In genomic region chr1:941027-941587, GRCh38 we compare ENCODE assay signal across 8 cellular contexts. TPM values are rescaled to one million over a fixed set of nuclear protein-coding genes. Genes with fewer than 3 reads are reported as not detected.
A peak's percentile ranks its signal among the peaks of the same experiment; 100 is the strongest.
DNase-seq lines count a peak whose midpoint lies in the region; ATAC-seq and TF ChIP-seq lines count a peak whose summit lies in the region.

No MANE protein-coding gene starts in this region.

- ATAC-seq in activated T-cell treated with anti-CD3 and anti-CD28 coated beads, Interleukin-2, amount 50 U/mL, for 72 hours (replicated peaks in 1 of 2) = peak; percentile 14 to 15

- no peak for TF ChIP-seq POLR2A in transverse colon (IDR thresholded peaks at IDR 0.05)

- in situ Hi-C loops in transverse colon (cut with MboI; ENCODE audit: low pct_ligation_motif_present in 1 of 4, low pct_unique_long_range_greater_than_20kb in 1 of 4, low sequenced_read_pairs in 3 of 4) = no loop called here

- no peaks in the 10 kb centered on the region for H3K9me3 Mint-ChIP-seq in activated T-cell treated with anti-CD3 and anti-CD28 coated beads, Interleukin-2, amount 50 U/mL, for 72 hours
- no peaks in the 10 kb centered on the region for H3K9me3 Mint-ChIP-seq in activated naive CD8-positive, alpha-beta T cell (ENCODE audit: low read depth)

- H3K9me3 ChIP-seq in liver (ENCODE audit: control insufficient read depth in 4 of 4, low read length in 3 of 4) (no peaks in the 10 kb centered on the region), transverse colon (no peaks in the 10 kb centered on the region)

- peak overlapping the region; percentile 77 to 83 for H3K4me3 Mint-ChIP-seq in activated T-cell treated with anti-CD3 and anti-CD28 coated beads, Interleukin-2, amount 50 U/mL, for 72 hours
- H3K4me3 Mint-ChIP-seq in activated naive CD8-positive, alpha-beta T cell = peak overlapping the region; percentile 77

- H3K27ac ChIP-seq in liver (ENCODE audit: low read depth in 1 of 2, low read length in 2 of 2) = peak overlapping the region; percentile 25 to 78
- peak overlapping the region; percentile 40 to 82 (median 70) for H3K27ac ChIP-seq in transverse colon

- H3K4me3 ChIP-seq in liver (ENCODE audit: low read depth in 1 of 3, low read length in 3 of 3) = peak overlapping the region in 1 of 3 donors; percentile 50
- peak overlapping the region in 2 of 4 donors; percentile 39 to 51 for H3K4me3 ChIP-seq in transverse colon

- H3K4me1 ChIP-seq in liver (ENCODE audit: control insufficient read depth in 4 of 4, insufficient read depth in 4 of 4, low read length in 3 of 4) = peaks cover 15 to 35% (median 21%) of the 10 kb centered on the region in 4 donors
- H3K4me1 ChIP-seq in transverse colon = peaks cover 23 to 41% (median 35%) of the 10 kb centered on the region in 4 donors

- no peak for TF ChIP-seq RAD21 in liver (IDR thresholded peaks at IDR 0.05)

- H3K36me3 Mint-ChIP-seq in activated T-cell treated with anti-CD3 and anti-CD28 coated beads, Interleukin-2, amount 50 U/mL, for 72 hours (ENCODE audit: insufficient read depth in 2 of 2) = peaks cover 0 to 2% of the 10 kb centered on the region in 2 donors
- H3K36me3 Mint-ChIP-seq in activated naive CD8-positive, alpha-beta T cell = no peaks in the 10 kb centered on the region

- H3K27ac Mint-ChIP-seq in activated T-cell treated with anti-CD3 and anti-CD28 coated beads, Interleukin-2, amount 50 U/mL, for 72 hours = no peak overlapping the region
- H3K27ac Mint-ChIP-seq in activated naive CD8-positive, alpha-beta T cell = no peak overlapping the region

- TF ChIP-seq EP300 in transverse colon (IDR thresholded peaks at IDR 0.05; ENCODE audit: low read depth) = no peak

- H3K27me3 ChIP-seq in liver (ENCODE audit: control insufficient read depth in 4 of 4, insufficient read depth in 4 of 4, low read length in 3 of 4) (peaks cover 0 to 2% (median 0%) of the 10 kb centered on the region in 4 donors), transverse colon (peaks cover 78% of the 10 kb centered on the region)

- intact Hi-C loops in transverse colon (cut with DNase I; ENCODE audit: low total_unique reads) = no loop called here

- H3K9ac ChIP-seq in liver (ENCODE audit: low read depth in 1 of 2, low read length in 2 of 2) = no peak overlapping the region

- H3K36me3 ChIP-seq in liver (ENCODE audit: control insufficient read depth in 4 of 4, insufficient read depth in 3 of 4, low read depth in 1 of 4, low read length in 3 of 4) (peaks cover 0 to 13% (median 3%) of the 10 kb centered on the region in 4 donors), transverse colon (peaks cover 0 to under 1% (median 0%) of the 10 kb centered on the region in 4 donors)

- TF ChIP-seq CTCF in liver (IDR thresholded peaks at IDR 0.05; ENCODE audit: low read depth, low read length, missing input control) (no peak), transverse colon (IDR thresholded peaks at IDR 0.05) (no peak)

- WGBS in liver = 5% methylated on average over 36 of the region's 36 CpGs
- WGBS in transverse colon (ENCODE audit: low coverage in 1 of 2), 2 donors = 1% methylated on average over 14 of the region's 36 CpGs; no CpG with 5 or more reads in 1 of the 2 donors

- H3K27me3 Mint-ChIP-seq in activated T-cell treated with anti-CD3 and anti-CD28 coated beads, Interleukin-2, amount 50 U/mL, for 72 hours (ENCODE audit: low read depth) = peaks cover 18% of the 10 kb centered on the region
- peaks cover 6% of the 10 kb centered on the region for H3K27me3 Mint-ChIP-seq in activated naive CD8-positive, alpha-beta T cell

- H3K4me1 Mint-ChIP-seq in activated T-cell treated with anti-CD3 and anti-CD28 coated beads, Interleukin-2, amount 50 U/mL, for 72 hours (ENCODE audit: low read depth) = peaks cover 5% of the 10 kb centered on the region
- H3K4me1 Mint-ChIP-seq in activated naive CD8-positive, alpha-beta T cell (ENCODE audit: low read depth) = peaks cover 2% of the 10 kb centered on the region

- no peak for DNase-seq in activated T-cell treated with anti-CD3 and anti-CD28 coated beads, Interleukin-2, amount 50 U/mL, for 72 hours
- no peak for DNase-seq in activated T-cell treated with anti-CD3 and anti-CD28 coated beads, Interleukin-2, amount 50 U/mL, for 1 hour
- no peak for DNase-seq in transverse colon
- DNase-seq in CD1c-positive myeloid dendritic cell (ENCODE audit: extremely low spot score) = no peak
- DNase-seq in medulla oblongata (ENCODE audit: extremely low spot score) = no peak
- no peak for DNase-seq in NOMO-1 (lab: John Stamatoyannopoulos, UW; ENCODE audit: unreplicated experiment in 2 of 2)

TF ChIP-seq in liver, 16 proteins besides CTCF, POLR2A, EP300 and RAD21 (continues in another document):
- no peak for TF ChIP-seq HNF4G (IDR thresholded peaks at IDR 0.05)
- no peak for TF ChIP-seq TAF1 (conservative IDR thresholded peaks at IDR 0.05)
- no peak for TF ChIP-seq REST (IDR thresholded peaks at IDR 0.05)
- no peak for TF ChIP-seq ATF3 (IDR thresholded peaks at IDR 0.05)
- TF ChIP-seq MAX (IDR thresholded peaks at IDR 0.05) = no peak
- TF ChIP-seq RXRA (IDR thresholded peaks at IDR 0.05) = no peak
- TF ChIP-seq NR2F2 (IDR thresholded peaks at IDR 0.05) = no peak
- no peak for TF ChIP-seq SP1 (IDR thresholded peaks at IDR 0.05)
- TF ChIP-seq FOXA2 (IDR thresholded peaks at IDR 0.05) = no peak
- no peak for TF ChIP-seq FOXA1 (IDR thresholded peaks at IDR 0.05)
- TF ChIP-seq YY1 (IDR thresholded peaks at IDR 0.05) = no peak
- no peak for TF ChIP-seq GABPA (IDR thresholded peaks at IDR 0.05 in 1 of 2, conservative IDR thresholded peaks at IDR 0.05 in 1 of 2)
- no peak for TF ChIP-seq HNF4A (conservative IDR thresholded peaks at IDR 0.05)
- no peak for TF ChIP-seq EGR1 (IDR thresholded peaks at IDR 0.05; ENCODE audit: low read depth in 2 of 2)
- TF ChIP-seq JUND (IDR thresholded peaks at IDR 0.05) = no peak

RNA-seq across cellular contexts. Expression of gene SAMD11, which starts 17.4 kb away (rescaled TPM):
- total RNA-seq in activated T-cell treated with anti-CD3 and anti-CD28 coated beads, Interleukin-2, amount 50 U/mL, for 72 hours = under 1 TPM; 0.12 to 0.17 TPM
- total RNA-seq in liver (1 to 10 TPM; 1.2 to 1.3 TPM), transverse colon (10 to 100 TPM in 1 of 4 donors, 1 to 10 TPM in 2, not detected in 1; 2.2 to 26.9 (median 3.0) TPM)
- polyA plus RNA-seq in liver = 1 to 10 TPM in 1 of 2 donors, under 1 TPM in 1; 0.51 to 4.1 TPM

RNA-seq across cellular contexts. Expression of gene NOC2L, which starts 17.9 kb away (rescaled TPM):
- 10 to 100 TPM; 72.7 to 90.0 TPM for total RNA-seq in activated T-cell treated with anti-CD3 and anti-CD28 coated beads, Interleukin-2, amount 50 U/mL, for 72 hours
- total RNA-seq in liver (10 to 100 TPM; 28.7 to 34.5 TPM), transverse colon (10 to 100 TPM; 17.6 to 50.4 (median 31.6) TPM)
- 10 to 100 TPM; 17.1 to 31.3 TPM for polyA plus RNA-seq in liver

RNA-seq across cellular contexts. Expression of gene KLHL17, which starts 19.3 kb away (rescaled TPM):
- total RNA-seq in activated T-cell treated with anti-CD3 and anti-CD28 coated beads, Interleukin-2, amount 50 U/mL, for 72 hours = 10 to 100 TPM; 12.7 to 22.8 TPM
- total RNA-seq in liver = 1 to 10 TPM in 1 of 2 donors, under 1 TPM in 1; 0.98 to 5.4 TPM
- 1 to 10 TPM; 1.2 to 3.0 TPM for polyA plus RNA-seq in liver
- total RNA-seq in transverse colon = 10 to 100 TPM; 10.8 to 26.1 (median 11.4) TPM

RNA-seq across cellular contexts. Expression of gene PLEKHN1, which starts 25.2 kb away (rescaled TPM):
- total RNA-seq in activated T-cell treated with anti-CD3 and anti-CD28 coated beads, Interleukin-2, amount 50 U/mL, for 72 hours = 1 to 10 TPM; 1.9 to 2.3 TPM
- under 1 TPM in 1 of 2 donors, not detected in 1; 0.17 TPM for total RNA-seq in liver
- polyA plus RNA-seq in liver = under 1 TPM in 1 of 2 donors, not detected in 1; 0.18 TPM
- 1 to 10 TPM in 1 of 4 donors, under 1 TPM in 1, not detected in 2; 0.14 to 1.4 TPM for total RNA-seq in transverse colon

RNA-seq across cellular contexts. Expression of gene PERM1, which starts 40.8 kb away (rescaled TPM):
- not detected for total RNA-seq in activated T-cell treated with anti-CD3 and anti-CD28 coated beads, Interleukin-2, amount 50 U/mL, for 72 hours
- total RNA-seq in liver = under 1 TPM in 1 of 2 donors, not detected in 1; under 0.01 TPM
- polyA plus RNA-seq in liver = under 1 TPM in 1 of 2 donors, not detected in 1; 0.06 TPM
- under 1 TPM in 1 of 4 donors, not detected in 3; 0.14 TPM for total RNA-seq in transverse colon
